In the genomic region with DNA sequence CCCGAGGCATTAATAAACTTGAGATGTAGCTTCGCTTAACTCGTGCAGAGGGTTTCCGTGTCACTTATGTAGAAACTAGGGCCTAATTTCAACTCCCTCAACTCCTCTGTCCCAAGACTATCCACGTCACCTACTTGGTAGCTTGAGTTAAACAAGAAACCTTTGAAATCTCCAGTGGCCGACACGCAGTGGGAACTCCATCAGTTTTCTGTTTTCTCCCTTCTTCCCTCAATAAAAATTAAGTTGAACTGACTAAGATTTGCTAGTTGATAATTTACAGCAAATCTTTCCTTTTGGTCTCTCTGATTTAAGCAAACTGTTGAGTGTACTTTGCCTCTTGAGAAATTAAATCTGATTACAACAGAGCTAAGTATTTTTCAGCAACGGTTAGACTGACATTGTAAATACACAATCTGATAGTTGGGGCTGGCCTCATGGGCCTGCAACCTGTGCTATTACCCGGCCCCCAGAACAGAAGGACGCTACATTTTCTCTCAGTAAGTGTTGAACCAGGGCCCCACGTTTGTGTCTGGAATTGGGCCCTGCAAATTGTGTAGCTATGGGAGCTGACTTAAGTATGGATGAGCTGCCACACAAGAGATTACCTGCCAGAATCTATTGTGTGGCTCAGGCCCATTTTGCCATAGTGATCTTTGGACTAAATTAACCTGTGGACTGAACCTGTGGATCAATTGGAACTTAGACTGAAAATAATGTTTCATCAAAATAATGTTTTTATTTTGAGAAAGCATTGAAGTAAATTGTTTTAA, we compare ENCODE assay signal across 8 cellular contexts. TPM values are rescaled to one million over a fixed set of nuclear protein-coding genes. Genes with fewer than 3 reads are reported as not detected.
DNase-seq lines count a peak whose midpoint lies in the region; ATAC-seq and TF ChIP-seq lines count a peak whose summit lies in the region.

No MANE protein-coding gene starts in this region.

- H3K4me1 ChIP-seq in cardiac muscle cell (ENCODE audit: low read depth): no peaks in the 10 kb centered on the region

- no peak for ATAC-seq in left cardiac atrium
- ATAC-seq in left lobe of liver: peak; percentile 54
- ATAC-seq in GM21515 (IDR thresholded peaks at IDR 0.05; ENCODE audit: unreplicated experiment): no peak

- TF ChIP-seq CTCF in cardiac muscle cell (IDR thresholded peaks at IDR 0.05; ENCODE audit: low read depth, low read length): no peak

- H3K4me3 ChIP-seq in cardiac muscle cell: peak overlapping the region; percentile 41

- no peaks in the 10 kb centered on the region for H3K36me3 ChIP-seq in cardiac muscle cell

- no peak for DNase-seq in cardiac muscle cell (ENCODE audit: low read depth in 1 of 2, low spot score in 1 of 2)
- no peak for DNase-seq in left cardiac atrium
- peak; percentile 75 for DNase-seq in left lobe of liver (ENCODE audit: low spot score)
- no peak for DNase-seq in KG1 (lab: John Stamatoyannopoulos, UW)
- DNase-seq in activated gamma-delta T cell treated with Interleukin-2 at 50 U/mL for 16 hours: no peak

- H3K9me3 ChIP-seq in cardiac muscle cell (ENCODE audit: low read depth): no peaks in the 10 kb centered on the region

- H3K27me3 ChIP-seq in cardiac muscle cell: no peaks in the 10 kb centered on the region

- intact Hi-C loops in left cardiac atrium (cut with DNase I): no loop called here

- H3K27ac ChIP-seq in cardiac muscle cell (peak overlapping the region; percentile 82), angular gyrus (ENCODE audit: low read depth, low read length) (peak overlapping the region; percentile 93), temporal lobe (ENCODE audit: low read depth, low read length) (peak overlapping the region; percentile 80)

RNA-seq across cellular contexts. Expression of a gene that starts 0.7 kb away (rescaled TPM):
- total RNA-seq in cardiac muscle cell (74.1 and 83.2 TPM in 2 replicates), left cardiac atrium (100 to 1,000 TPM; 100 to 107 TPM), left lobe of liver (66.4 TPM), temporal lobe (92.9 TPM)
- polyA plus RNA-seq in cardiac muscle cell: 167 and 248 TPM in 2 replicates
